Comparison of ENCODE assay signal across 8 cellular contexts in the genomic region with DNA sequence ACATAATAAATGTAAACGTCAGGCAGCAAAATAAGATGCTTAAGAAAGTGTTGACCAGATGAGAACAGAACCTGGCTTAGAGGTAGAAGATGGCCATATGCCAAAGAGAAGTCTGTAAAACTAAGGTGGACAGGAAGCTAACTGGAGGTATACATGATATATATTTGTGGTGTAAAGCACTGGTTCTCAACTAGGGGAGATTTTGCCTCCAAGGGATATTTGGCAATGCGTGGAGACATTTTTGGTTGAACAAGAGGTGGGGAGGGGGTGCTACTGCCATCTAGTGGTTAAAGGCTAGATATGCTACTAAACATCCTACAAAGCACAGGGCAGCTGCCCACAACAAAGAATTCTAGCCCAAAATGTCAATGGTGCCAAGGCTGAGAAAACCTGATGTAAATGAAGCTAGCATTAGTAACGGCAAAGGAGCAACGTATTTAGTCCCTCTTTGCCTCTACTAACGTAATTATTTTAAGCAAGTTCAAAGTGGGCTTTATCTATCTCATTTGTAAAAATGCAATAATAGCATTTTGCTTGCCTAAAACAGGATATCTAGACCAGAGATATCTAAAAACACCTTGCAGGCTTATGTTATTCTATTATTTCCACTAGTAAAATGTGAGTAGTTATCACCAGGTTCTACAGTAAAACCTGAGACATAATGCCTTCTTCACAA.
DNase-seq lines count a peak whose midpoint lies in the region; ATAC-seq, FAIRE-seq and TF ChIP-seq lines count a peak whose summit lies in the region.

No MANE protein-coding gene starts in this region.

- 28% methylated on average over 5 of the region's 5 CpGs for WGBS in A549 (ENCODE audit: missing lambda C conversion rate)

- TF ChIP-seq EP300 in A549 (IDR thresholded peaks at IDR 0.05) (no peak), Ishikawa (IDR thresholded peaks at IDR 0.05; ENCODE audit: borderline replicate concordance) (no peak)

- H3K4me3 ChIP-seq in A549 (no peak overlapping the region), fibroblast of pulmonary artery (replicated peaks; ENCODE audit: low read depth, low read length) (no peak overlapping the region)

- peak in 1 of 2 experiments; percentile 61 for DNase-seq in A549 (ENCODE audit: low read depth in 1 of 2, low spot score in 1 of 2)
- DNase-seq in GM12892 (ENCODE audit: insufficient read length), result no peak
- peak; percentile 87 for DNase-seq in OCI-M1 (lab: John Stamatoyannopoulos, UW)
- DNase-seq in activated CD8-positive, alpha-beta memory T cell treated with anti-CD3 and anti-CD28 coated beads, Interleukin-2, amount 50 U/mL, for 48 hours, result peak; percentile 54
- DNase-seq in fibroblast of pulmonary artery (ENCODE audit: low read depth), result peak; percentile 86
- peak; percentile 31 for DNase-seq in non-pigmented ciliary epithelial cell (ENCODE audit: low read depth)
- peak; percentile 53 for DNase-seq in ureter (ENCODE audit: low spot score)

- H3K27ac ChIP-seq in A549, result no peak overlapping the region

- no peak overlapping the region for H3K4me2 ChIP-seq in A549

- TF ChIP-seq CTCF in A549 (IDR thresholded peaks at IDR 0.05), result peak; percentile 63
- TF ChIP-seq CTCF in fibroblast of pulmonary artery (IDR thresholded peaks at IDR 0.05; ENCODE audit: low read length, missing control alignments), result peak; percentile 88

- CTCF ChIA-PET in A549 (lab: Yijun Ruan, JAX), result interaction anchor here (0.6 to 1.8 kb wide), 10 partner anchors 8 to 1445 kb away, joined by 3 to 11 read pairs (median 4); no protein-coding TSS in a partner anchor

- TF ChIP-seq POLR2A in A549 (IDR thresholded peaks at IDR 0.05; ENCODE audit: low read length) (no peak), GM12892 (IDR thresholded peaks at IDR 0.05; ENCODE audit: low read depth, low read length) (no peak)

- POLR2A ChIA-PET in A549 (lab: Yijun Ruan, JAX), result no interaction called here

- TF ChIP-seq RAD21 in A549 (conservative IDR thresholded peaks at IDR 0.05 in 1 of 2, IDR thresholded peaks at IDR 0.05 in 1 of 2), result peak; percentile 69 to 70
- peak; percentile 71 for TF ChIP-seq RAD21 in Ishikawa (IDR thresholded peaks at IDR 0.05; ENCODE audit: low read depth)

- no peak for FAIRE-seq in A549 (lab: Jason Lieb, UNC)
- FAIRE-seq in GM12892 (lab: Jason Lieb, UNC), result peak; percentile 97

- H3K4me1 ChIP-seq in A549, result no peaks in the 10 kb centered on the region

- H3K9me3 ChIP-seq in A549, result no peaks in the 10 kb centered on the region

- peak; percentile 71 to 79; a peak in 5 of 6 replicates for ATAC-seq in A549

TF ChIP-seq in A549, 52 proteins besides CTCF, POLR2A, EP300 and RAD21:
- peak in 1 of 2 experiments; percentile 20; a peak in 1 of 4 replicates for TF ChIP-seq CEBPB (IDR thresholded peaks at IDR 0.05)
- TF ChIP-seq SMC3 (IDR thresholded peaks at IDR 0.05), result peak; percentile 45; the same call in 2 of the 3 replicates
- TF ChIP-seq CBX8 (IDR thresholded peaks at IDR 0.05), result no peak

TF ChIP-seq in Ishikawa, 13 proteins besides CTCF, POLR2A, EP300 and RAD21:
- no peak for TF ChIP-seq YY1 (IDR thresholded peaks at IDR 0.05; ENCODE audit: low read depth)
- peak; percentile 20; the same call in 1 of the 2 replicates for TF ChIP-seq CEBPB (IDR thresholded peaks at IDR 0.05)
